Comparison of ENCODE assay signal across 25 cellular contexts in genomic region chr4:100023800-100024199, GRCh38.
DNase-seq lines count a peak whose midpoint lies in the region; ATAC-seq and TF ChIP-seq lines count a peak whose summit lies in the region.
"Had no signal": no experiment of that assay in that cellular context is flagged by ENCODE, and none has a peak within 500 bp of the region (broad histone marks: within the 10 kb centered on the region; RNA-seq: fewer than 3 reads in every experiment).

No MANE protein-coding gene starts in this region.

- H3K36me3 ChIP-seq in SK-N-SH (replicated peaks in 1 of 2; ENCODE audit: control insufficient read depth in 1 of 2, insufficient read depth in 2 of 2, low read length in 1 of 2) (no peaks in the 10 kb centered on the region), smooth muscle cell (ENCODE audit: low read depth) (no peaks in the 10 kb centered on the region)
- H3K36me3 ChIP-seq: BE2C, BLaER1 had no signal

- H3F3A ChIP-seq in SK-N-SH (replicated peaks; ENCODE audit: insufficient read depth) (no peaks in the 10 kb centered on the region), smooth muscle cell (ENCODE audit: low read depth) (no peaks in the 10 kb centered on the region)

- peaks cover 8% of the 10 kb centered on the region for H3K27me3 Mint-ChIP-seq in mesothelial cell of epicardium (ENCODE audit: low read depth)

- no peak for TF ChIP-seq EP300 in SK-N-SH (IDR thresholded peaks at IDR 0.05; ENCODE audit: borderline replicate concordance in 1 of 2, low read depth in 1 of 2, low read length in 1 of 2)

- no peaks in the 10 kb centered on the region for H3K9me2 ChIP-seq in SK-N-SH

- H3K4me3 ChIP-seq in SK-N-SH (ENCODE audit: low read depth in 2 of 2, low read length in 1 of 2): no peak overlapping the region
- no peak overlapping the region for H3K4me3 ChIP-seq in smooth muscle cell
- H3K4me3 ChIP-seq: BLaER1, GM12878 had no signal

- peak overlapping the region in 1 of 2 experiments; percentile 99; a peak in 2 of 4 replicates for H3K27ac ChIP-seq in SK-N-SH (ENCODE audit: low read depth in 2 of 2, low read length in 1 of 2)
- H3K27ac ChIP-seq in smooth muscle cell (ENCODE audit: low read depth): no peak overlapping the region
- H3K27ac ChIP-seq: BLaER1 had no signal

- POLR2A ChIA-PET in SK-N-SH (lab: Yijun Ruan, JAX): no interaction called here

- H3K9me3 Mint-ChIP-seq in mesothelial cell of epicardium: peaks cover 7% of the 10 kb centered on the region
- H3K9me3 Mint-ChIP-seq: CD8-positive, alpha-beta memory T cell had no signal

- H4K20me1 ChIP-seq in SK-N-SH (ENCODE audit: insufficient read depth) (no peaks in the 10 kb centered on the region), smooth muscle cell (ENCODE audit: low read depth) (no peaks in the 10 kb centered on the region)
- H4K20me1 ChIP-seq: BLaER1 had no signal

- DNase-seq in SK-N-SH (no peak), NCI-H446 treated with DMSO at 0.1 percent for 48 hours (lab: John Stamatoyannopoulos, UW) (peak; percentile 39), pons (ENCODE audit: low spot score) (peak; percentile 14), SHP77 treated with DMSO at 0.1 percent for 48 hours (lab: John Stamatoyannopoulos, UW) (no peak), mesothelial cell of epicardium (ENCODE audit: low spot score in 2 of 2, unreplicated experiment in 2 of 2) (no peak), smooth muscle cell (lab: John Stamatoyannopoulos, UW; ENCODE audit: unreplicated experiment) (no peak)
- DNase-seq: 8988T; ACHN; BE2C; C1 segment of cervical spinal cord; CD4-positive, alpha-beta memory T cell; CD4-positive, CD25-positive, alpha-beta regulatory T cell; CD8-positive, alpha-beta memory T cell; COR-L47; DMS 273 treated with DMSO at 0.1 percent for 48 hours; DMS153; DMS53; DMS79; DND-41; EL; GDM1 had no signal

- no peak for TF ChIP-seq CTCF in SK-N-SH (IDR thresholded peaks at IDR 0.05)
- TF ChIP-seq CTCF in mesothelial cell of epicardium (IDR thresholded peaks at IDR 0.05; ENCODE audit: unreplicated experiment): no peak
- no peak for TF ChIP-seq CTCF in smooth muscle cell (IDR thresholded peaks at IDR 0.05; ENCODE audit: borderline replicate concordance, insufficient read depth, poor library complexity, severe bottlenecking)

- no peaks in the 10 kb centered on the region for H3K36me3 Mint-ChIP-seq in mesothelial cell of epicardium
- H3K36me3 Mint-ChIP-seq: CD14-positive monocyte; CD4-positive, CD25-positive, alpha-beta regulatory T cell had no signal

- no peak for ATAC-seq in SK-N-SH treated with all-trans-retinoic acid at 6 μM for 48 hours
- ATAC-seq: GM12878 had no signal

- H3K4me2 ChIP-seq in SK-N-SH (no peak overlapping the region), smooth muscle cell (no peak overlapping the region)
- H3K4me2 ChIP-seq: BLaER1 had no signal

- no peak overlapping the region for H3K9ac ChIP-seq in SK-N-SH
- H3K9ac ChIP-seq in smooth muscle cell (ENCODE audit: low read depth): no peak overlapping the region
- H3K9ac ChIP-seq: BLaER1 had no signal

- no peak overlapping the region for H2AFZ ChIP-seq in SK-N-SH (ENCODE audit: low read depth)
- H2AFZ ChIP-seq in smooth muscle cell (ENCODE audit: low read depth): no peak overlapping the region

- no peak overlapping the region for H3K4me3 Mint-ChIP-seq in mesothelial cell of epicardium
- H3K4me3 Mint-ChIP-seq: CD4-positive, alpha-beta memory T cell; CD4-positive, CD25-positive, alpha-beta regulatory T cell; CD8-positive, alpha-beta memory T cell had no signal

- CTCF ChIA-PET in SK-N-SH (lab: Yijun Ruan, JAX): interaction anchor here (1.1 to 3.1 kb wide), 5 partner anchors 13 to 72 kb away, joined by 3 to 16 read pairs (median 3); no protein-coding TSS in a partner anchor

- no peak for TF ChIP-seq RAD21 in SK-N-SH (IDR thresholded peaks at IDR 0.05; ENCODE audit: low read length)

- H3K79me2 ChIP-seq in SK-N-SH (ENCODE audit: insufficient read depth): no peaks in the 10 kb centered on the region
- no peaks in the 10 kb centered on the region for H3K79me2 ChIP-seq in smooth muscle cell (ENCODE audit: low read depth)

- no peaks in the 10 kb centered on the region for H3K9me3 ChIP-seq in SK-N-SH
- no peaks in the 10 kb centered on the region for H3K9me3 ChIP-seq in smooth muscle cell (replicated peaks; ENCODE audit: low read depth)
- H3K9me3 ChIP-seq: BE2C, BLaER1 had no signal

- no peaks in the 10 kb centered on the region for H3K27me3 ChIP-seq in SK-N-SH (ENCODE audit: insufficient read depth)
- no peaks in the 10 kb centered on the region for H3K27me3 ChIP-seq in smooth muscle cell (ENCODE audit: low read depth)
- H3K27me3 ChIP-seq: BE2C, BLaER1 had no signal

- H3K27ac Mint-ChIP-seq in mesothelial cell of epicardium: no peak overlapping the region
- H3K27ac Mint-ChIP-seq: CD14-positive monocyte; CD4-positive, alpha-beta memory T cell; CD4-positive, CD25-positive, alpha-beta regulatory T cell; CD8-positive, alpha-beta memory T cell had no signal

- H3K4me1 Mint-ChIP-seq in mesothelial cell of epicardium: no peaks in the 10 kb centered on the region
- H3K4me1 Mint-ChIP-seq: CD14-positive monocyte; CD4-positive, alpha-beta memory T cell; CD4-positive, CD25-positive, alpha-beta regulatory T cell; CD8-positive, alpha-beta memory T cell had no signal

- H3K4me1 ChIP-seq in SK-N-SH (ENCODE audit: control insufficient read depth in 1 of 2, insufficient read depth in 2 of 2, low read depth in 1 of 2, low read length in 1 of 2): peaks cover 0 to 19% of the 10 kb centered on the region in 2 experiments; a peak in 2 of 4 replicates
- no peaks in the 10 kb centered on the region for H3K4me1 ChIP-seq in smooth muscle cell (ENCODE audit: low read depth)
- H3K4me1 ChIP-seq: BLaER1 had no signal

TF ChIP-seq in SK-N-SH, 30 proteins besides CTCF, POLR2A, EP300 and RAD21:
- TF ChIP-seq REST (IDR thresholded peaks at IDR 0.05; ENCODE audit: low read depth, low read length) (peak; percentile 82), GATA2 (CRISPR knock-in tag; IDR thresholded peaks at IDR 0.05) (no peak), TCF12 (IDR thresholded peaks at IDR 0.05) (no peak), SIN3A (IDR thresholded peaks at IDR 0.05; ENCODE audit: borderline replicate concordance, low read depth, low read length) (no peak)

TF ChIP-seq in SK-N-SH treated with all-trans-retinoic acid at 6 μM for 48 hours, 23 proteins besides CTCF, POLR2A, EP300 and RAD21 (continues in another document):
- TF ChIP-seq RARB (CRISPR knock-in tag; IDR thresholded peaks at IDR 0.05): no peak
- no peak for TF ChIP-seq ZNF8 (CRISPR knock-in tag; IDR thresholded peaks at IDR 0.05)
- no peak for TF ChIP-seq CSRNP3 (CRISPR knock-in tag; IDR thresholded peaks at IDR 0.05)
- no peak for TF ChIP-seq ARNTL (CRISPR knock-in tag; IDR thresholded peaks at IDR 0.05; ENCODE audit: borderline replicate concordance, low read depth)
- no peak for TF ChIP-seq PATZ1 (CRISPR knock-in tag; IDR thresholded peaks at IDR 0.05; ENCODE audit: borderline replicate concordance)
- no peak for TF ChIP-seq SNAI2 (CRISPR knock-in tag; IDR thresholded peaks at IDR 0.05)
- no peak for TF ChIP-seq CSDC2 (CRISPR knock-in tag; IDR thresholded peaks at IDR 0.05)
- no peak for TF ChIP-seq OSR1 (CRISPR knock-in tag; IDR thresholded peaks at IDR 0.05)
- no peak for TF ChIP-seq ZNF565 (CRISPR knock-in tag; conservative IDR thresholded peaks at IDR 0.05; ENCODE audit: low read depth)
- TF ChIP-seq CREB5 (CRISPR knock-in tag; IDR thresholded peaks at IDR 0.05; ENCODE audit: low read depth): no peak
- no peak for TF ChIP-seq PPARA (CRISPR knock-in tag; IDR thresholded peaks at IDR 0.05; ENCODE audit: borderline replicate concordance)
- TF ChIP-seq ZNF70 (CRISPR knock-in tag; IDR thresholded peaks at IDR 0.05): no peak
- TF ChIP-seq ZC3H10 (CRISPR knock-in tag; IDR thresholded peaks at IDR 0.05): no peak
- TF ChIP-seq ZFP30 (CRISPR knock-in tag; IDR thresholded peaks at IDR 0.05): no peak

Comparison
In these comparisons a context has a peak if more than half of its experiments do, and no peak if none do; other contexts are left out.
1. DNase-seq: peak in NCI-H446 treated with DMSO at 0.1 percent for 48 hours (single experiment) and pons (single experiment); none in SK-N-SH (single experiment), SHP77 treated with DMSO at 0.1 percent for 48 hours (single experiment), mesothelial cell of epicardium (0 of 2) and smooth muscle cell (single experiment).